9 cellular contexts compared by ENCODE assay signal in genomic region chr6:166351715-166352285, GRCh38. TPM values are rescaled to one million over a fixed set of nuclear protein-coding genes. Genes with fewer than 3 reads are reported as not detected.
DNase-seq lines count a peak whose midpoint lies in the region; ATAC-seq, FAIRE-seq and TF ChIP-seq lines count a peak whose summit lies in the region.
"Had no signal": no experiment of that assay in that cellular context is flagged by ENCODE, and none has a peak within 500 bp of the region (broad histone marks: within the 10 kb centered on the region; RNA-seq: fewer than 3 reads in every experiment).

No MANE protein-coding gene starts in this region.

- no peaks in the 10 kb centered on the region for H3K36me3 Mint-ChIP-seq in CD4-positive, alpha-beta T cell (ENCODE audit: low read depth)

- H3K4me3 ChIP-seq in GM12865 (ENCODE audit: low read depth, low read length) (no peak overlapping the region), SJCRH30 (peak overlapping the region; percentile 22), right lobe of liver (peak overlapping the region in 1 of 3 donors; percentile 4)

- FAIRE-seq in urothelium cell line (lab: Jason Lieb, UNC) = no peak

- peaks cover 10% of the 10 kb centered on the region for H3K27me3 Mint-ChIP-seq in CD4-positive, alpha-beta T cell

- H3K27ac ChIP-seq in SJCRH30 (no peak overlapping the region), right lobe of liver (peak overlapping the region; percentile 8 to 44 (median 32))
- H3K27ac ChIP-seq in CD4-positive, alpha-beta T cell (ENCODE audit: low read depth, low read length) = no peak overlapping the region

- POLR2A ChIA-PET in CD4-positive, alpha-beta T cell (lab: Charles Lee) = no interaction called here

- peak; percentile 98 for ATAC-seq in GM21526 (IDR thresholded peaks at IDR 0.05; ENCODE audit: low FRiP score, unreplicated experiment)
- ATAC-seq in HG03575 (IDR thresholded peaks at IDR 0.05; ENCODE audit: extremely low read depth, insufficient number of reproducible peaks, low FRiP score, unreplicated experiment) = peak; percentile 80
- peak; percentile 81 to 92 (median 85) for ATAC-seq in right lobe of liver
- ATAC-seq in CD4-positive, alpha-beta T cell (ENCODE audit: poor library complexity) = no peak

- CTCF ChIA-PET in CD4-positive, alpha-beta T cell (lab: Charles Lee) = no interaction called here

- H3K9me3 ChIP-seq in SJCRH30 (replicated peaks) (no peaks in the 10 kb centered on the region), right lobe of liver (no peaks in the 10 kb centered on the region)
- no peaks in the 10 kb centered on the region for H3K9me3 ChIP-seq in CD4-positive, alpha-beta T cell (ENCODE audit: control insufficient read depth, low read length)

- H3K27ac Mint-ChIP-seq in CD4-positive, alpha-beta T cell = no peak overlapping the region

- whole genome bisulfite sequencing in right lobe of liver (ENCODE audit: insufficient coverage, low coverage, low lambda C conversion rate, missing lambda C conversion rate) = 1% methylated on average over 4 of the region's 4 CpGs

- H3K36me3 ChIP-seq in SJCRH30 = no peaks in the 10 kb centered on the region
- H3K36me3 ChIP-seq in right lobe of liver = no peaks in the 10 kb centered on the region

- H3K9me3 Mint-ChIP-seq in CD4-positive, alpha-beta T cell = peaks cover 17% of the 10 kb centered on the region
- H3K9me3 Mint-ChIP-seq: central memory CD8-positive, alpha-beta T cell had no signal

- H3K4me1 ChIP-seq in SJCRH30 (0 out of 2 replicates have a peak, but pooled peaks cover 2% of the 10 kb centered on the region), right lobe of liver (peaks cover 0 to 17% (median 6%) of the 10 kb centered on the region in 4 donors)

- no peak for TF ChIP-seq CTCF in GM12865 (IDR thresholded peaks at IDR 0.05; ENCODE audit: insufficient read depth, low read depth, low read length, missing control alignments)
- TF ChIP-seq CTCF in right lobe of liver (IDR thresholded peaks at IDR 0.05) = no peak
- no peak for TF ChIP-seq CTCF in CD4-positive, alpha-beta T cell (IDR thresholded peaks at IDR 0.05)

- DNase-seq in GM12865 (ENCODE audit: low read depth) (peak; percentile 69), SJCRH30 (peak; percentile 38 to 56), right lobe of liver (peak; percentile 52 to 67 (median 59)), urothelium cell line (ENCODE audit: low spot score) (no peak), cerebellar cortex (ENCODE audit: low spot score) (no peak)
- DNase-seq in CD4-positive, alpha-beta T cell = no peak

- no peaks in the 10 kb centered on the region for H3K27me3 ChIP-seq in SJCRH30
- H3K27me3 ChIP-seq in right lobe of liver = no peaks in the 10 kb centered on the region
- peaks cover 3% of the 10 kb centered on the region for H3K27me3 ChIP-seq in CD4-positive, alpha-beta T cell (ENCODE audit: control insufficient read depth, insufficient read depth, low read length)

- H3K4me3 Mint-ChIP-seq in CD4-positive, alpha-beta T cell = no peak overlapping the region
- H3K4me3 Mint-ChIP-seq: central memory CD8-positive, alpha-beta T cell had no signal

- TF ChIP-seq POLR2A in right lobe of liver (IDR thresholded peaks at IDR 0.05) = peak; percentile 34

- H3K4me1 Mint-ChIP-seq in CD4-positive, alpha-beta T cell (ENCODE audit: low read depth) = no peaks in the 10 kb centered on the region
- H3K4me1 Mint-ChIP-seq: central memory CD8-positive, alpha-beta T cell had no signal

- intact Hi-C loops in right lobe of liver (cut with DNase I) = no loop called here
- intact Hi-C loops in CD4-positive, alpha-beta T cell (cut with DNase I, micrococcal nuclease) = no loop called here

RNA-seq across cellular contexts. Expression of gene SFT2D1, which starts 9.5 kb away (rescaled TPM):
- 70.1 and 75.8 TPM in 2 replicates for total RNA-seq in SJCRH30 (2014; rRNA removed; shearing (Covaris generic))
- 10 to 100 TPM in 5 of 6 experiments, 1 to 10 TPM in 1; 6.7 to 14.0 (median 12.8) TPM for total RNA-seq in right lobe of liver
- total RNA-seq in CD4-positive, alpha-beta T cell = 10 to 100 TPM; 10.4 to 12.5 TPM

RNA-seq across cellular contexts. Expression of gene MPC1, which starts 30.9 kb away (rescaled TPM):
- 76.0 and 89.2 TPM in 2 replicates for total RNA-seq in SJCRH30 (2014; rRNA removed; shearing (Covaris generic))
- total RNA-seq in right lobe of liver = 100 to 1,000 TPM; 102 to 298 (median 180) TPM
- total RNA-seq in CD4-positive, alpha-beta T cell = 10 to 100 TPM; 17.4 to 19.3 TPM

RNA-seq across cellular contexts. Expression of gene PRR18, which starts 43.6 kb away (rescaled TPM):
- 0.33 and 0.47 TPM in 2 replicates for total RNA-seq in SJCRH30 (2014; rRNA removed; shearing (Covaris generic))
- total RNA-seq in right lobe of liver = 1 to 10 TPM in 4 of 6 experiments, under 1 TPM in 2; 0.39 to 3.6 (median 1.6) TPM
- total RNA-seq in CD4-positive, alpha-beta T cell = not detected

Comparison
In these comparisons a context has a peak if more than half of its experiments do, and no peak if none do; other contexts are left out.
1. DNase-seq: peak in GM12865 (single experiment), SJCRH30 (2 of 2) and right lobe of liver (3 of 3); none in urothelium cell line (single experiment), CD4-positive, alpha-beta T cell (0 of 10) and cerebellar cortex (single experiment).
2. H3K27ac ChIP-seq: peak in right lobe of liver (3 of 3); none in SJCRH30 (single experiment) and CD4-positive, alpha-beta T cell (single experiment).